Comparison of ENCODE assay signal across 25 cellular contexts in the genomic region with DNA sequence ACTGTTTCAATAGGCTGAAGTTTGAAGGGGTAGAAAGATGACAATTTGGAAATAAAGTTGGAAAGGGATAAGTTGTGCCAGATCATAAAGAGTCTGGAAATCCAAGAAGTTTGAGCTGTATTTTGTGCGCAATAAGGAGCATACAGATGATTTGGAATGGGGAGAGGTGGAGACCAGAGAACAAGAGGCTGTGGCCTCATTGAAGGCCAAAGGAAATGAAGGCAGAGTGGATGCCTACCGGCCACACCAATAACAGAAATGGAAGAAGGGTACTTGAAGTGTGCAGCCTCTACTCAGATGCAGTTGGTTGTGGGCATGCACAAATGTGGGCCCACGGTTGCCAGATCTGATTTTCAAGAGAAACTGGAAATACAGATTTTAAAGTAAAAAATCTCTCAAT. TPM values are rescaled to one million over a fixed set of nuclear protein-coding genes. Genes with fewer than 3 reads are reported as not detected.
DNase-seq lines count a peak whose midpoint lies in the region; ATAC-seq and TF ChIP-seq lines count a peak whose summit lies in the region.
"Had no signal": no experiment of that assay in that cellular context is flagged by ENCODE, and none has a peak within 500 bp of the region (broad histone marks: within the 10 kb centered on the region; RNA-seq: fewer than 3 reads in every experiment).

No MANE protein-coding gene starts in this region.

- H3K79me2 ChIP-seq in Karpas-422 (ENCODE audit: low read length) (no peaks in the 10 kb centered on the region), neural progenitor cell (ENCODE audit: low read depth) (peaks cover 32% of the 10 kb centered on the region)

- H3K36me3 Mint-ChIP-seq in CD4-positive, CD25-positive, alpha-beta regulatory T cell: no peaks in the 10 kb centered on the region
- H3K36me3 Mint-ChIP-seq in endodermal cell (ENCODE audit: low read depth) (peaks cover 19% of the 10 kb centered on the region), neural progenitor cell (peaks cover 15% of the 10 kb centered on the region)
- H3K36me3 Mint-ChIP-seq in stimulated activated effector memory CD8-positive, alpha-beta T cell treated with anti-CD3 and anti-CD28 coated beads, Interleukin-12 subunit alpha, Interleukin-12 subunit beta, amount 100 ng/mL, for 72 hours: no peaks in the 10 kb centered on the region
- H3K36me3 Mint-ChIP-seq: natural killer cell had no signal

- H3K27me3 Mint-ChIP-seq in CD4-positive, CD25-positive, alpha-beta regulatory T cell: peaks cover 10% of the 10 kb centered on the region
- peaks cover 12% of the 10 kb centered on the region for H3K27me3 Mint-ChIP-seq in endodermal cell (ENCODE audit: insufficient read depth)
- H3K27me3 Mint-ChIP-seq in neural progenitor cell (ENCODE audit: insufficient read depth, low read depth): peaks cover 6% of the 10 kb centered on the region

- 90 to 94% methylated on average over 3 of the region's 3 CpGs for WGBS in endodermal cell (ENCODE audit: insufficient coverage in 1 of 2, insufficient read length in 1 of 2), 2 experiments

- H3K4me2 ChIP-seq in Karpas-422 (ENCODE audit: low read depth, low read length, poor library complexity, severe bottlenecking) (no peak overlapping the region), neural progenitor cell (peak overlapping the region; percentile 33)

- no peak overlapping the region for H3K27ac ChIP-seq in CD4-positive, CD25-positive, alpha-beta regulatory T cell (ENCODE audit: insufficient read depth, low read length, poor library complexity, severe bottlenecking)
- no peak overlapping the region for H3K27ac ChIP-seq in Karpas-422 (ENCODE audit: low read length)
- H3K27ac ChIP-seq in endodermal cell (ENCODE audit: low read depth, low read length): no peak overlapping the region
- H3K27ac ChIP-seq in neural progenitor cell: no peak overlapping the region
- H3K27ac ChIP-seq: left lung, prostate gland, WERI-Rb-1 had no signal

- peak overlapping the region; percentile 7 to 87 (median 58) for H3K4me3 Mint-ChIP-seq in CD4-positive, CD25-positive, alpha-beta regulatory T cell
- H3K4me3 Mint-ChIP-seq in endodermal cell: peak overlapping the region; percentile 87
- H3K4me3 Mint-ChIP-seq in neural progenitor cell: peak overlapping the region; percentile 76
- no peak overlapping the region for H3K4me3 Mint-ChIP-seq in stimulated activated effector memory CD8-positive, alpha-beta T cell treated with anti-CD3 and anti-CD28 coated beads, Interleukin-12 subunit alpha, Interleukin-12 subunit beta, amount 100 ng/mL, for 72 hours
- H3K4me3 Mint-ChIP-seq: activated CD4-positive, alpha-beta T cell treated with anti-CD3 and anti-CD28 coated beads, Interleukin-2, amount 10 ng/mL, durations not matched to agents 24 days and 14 days; natural killer cell had no signal

- no peak for ATAC-seq in CD4-positive, CD25-positive, alpha-beta regulatory T cell (ENCODE audit: low read depth in 2 of 2)
- ATAC-seq in stimulated activated effector memory CD8-positive, alpha-beta T cell treated with anti-CD3 and anti-CD28 coated beads, Interleukin-12 subunit alpha, Interleukin-12 subunit beta, amount 100 ng/mL, for 72 hours: no peak
- ATAC-seq: left lung, natural killer cell had no signal

- DNase-seq in CD4-positive, CD25-positive, alpha-beta regulatory T cell: no peak
- DNase-seq in Karpas-422: peak; percentile 40
- DNase-seq in endodermal cell: no peak
- no peak for DNase-seq in neural progenitor cell (ENCODE audit: low spot score)
- no peak for DNase-seq in activated T-cell treated with anti-CD3 and anti-CD28 coated beads, Interleukin-2, amount 50 U/mL, for 48 hours
- no peak for DNase-seq in ACHN
- DNase-seq in stimulated activated effector memory CD8-positive, alpha-beta T cell treated with anti-CD3 and anti-CD28 coated beads, Interleukin-12 subunit alpha, Interleukin-12 subunit beta, amount 100 ng/mL, for 72 hours (ENCODE audit: low spot score in 2 of 2): no peak
- no peak for DNase-seq in COR-L47 (lab: John Stamatoyannopoulos, UW)
- DNase-seq: activated CD4-positive, alpha-beta T cell treated with anti-CD3 and anti-CD28 coated beads, Interleukin-2, amount 10 ng/mL, durations not matched to agents 24 days and 14 days; activated naive CD4-positive, alpha-beta T cell treated with anti-CD3 and anti-CD28 coated beads, Interleukin-2, amount 50 U/mL, for 16 hours; aorta; effector CD4-positive, alpha-beta T cell; GF-D8; hippocampal formation; Kasumi-1; left lung; natural killer cell; NCI-H1694; NCI-H526; RPMI8226; T-helper 9 cell; trophoblast cell; WERI-Rb-1 had no signal

- H2AFZ ChIP-seq in Karpas-422 (ENCODE audit: low read length) (no peak overlapping the region), neural progenitor cell (replicated peaks) (no peak overlapping the region)

- no peak overlapping the region for H3K27ac Mint-ChIP-seq in CD4-positive, CD25-positive, alpha-beta regulatory T cell
- H3K27ac Mint-ChIP-seq in endodermal cell (no peak overlapping the region), neural progenitor cell (no peak overlapping the region)
- no peak overlapping the region for H3K27ac Mint-ChIP-seq in stimulated activated effector memory CD8-positive, alpha-beta T cell treated with anti-CD3 and anti-CD28 coated beads, Interleukin-12 subunit alpha, Interleukin-12 subunit beta, amount 100 ng/mL, for 72 hours
- H3K27ac Mint-ChIP-seq: activated T-helper 1 cell treated with anti-CD3 and anti-CD28 coated beads, Interleukin-12 subunit alpha, Interleukin-12 subunit beta, Interleukin-2, Interleukin-4 antibody, amounts not matched to agents 30 ng/mL and 10 ng/mL and 1 ng/mL, durations not matched to agents 14 hours and 24 hours and 36 hours had no signal

- H3K9me3 Mint-ChIP-seq in CD4-positive, CD25-positive, alpha-beta regulatory T cell: no peaks in the 10 kb centered on the region
- no peaks in the 10 kb centered on the region for H3K9me3 Mint-ChIP-seq in endodermal cell
- H3K9me3 Mint-ChIP-seq in neural progenitor cell: no peaks in the 10 kb centered on the region
- H3K9me3 Mint-ChIP-seq in stimulated activated effector memory CD8-positive, alpha-beta T cell treated with anti-CD3 and anti-CD28 coated beads, Interleukin-12 subunit alpha, Interleukin-12 subunit beta, amount 100 ng/mL, for 72 hours: no peaks in the 10 kb centered on the region
- H3K9me3 Mint-ChIP-seq: activated CD4-positive, alpha-beta T cell treated with anti-CD3 and anti-CD28 coated beads, Interleukin-2, amount 10 ng/mL, durations not matched to agents 24 days and 14 days; activated T-helper 1 cell treated with anti-CD3 and anti-CD28 coated beads, Interleukin-12 subunit alpha, Interleukin-12 subunit beta, Interleukin-2, Interleukin-4 antibody, amounts not matched to agents 30 ng/mL and 10 ng/mL and 1 ng/mL, durations not matched to agents 14 hours and 24 hours and 36 hours; natural killer cell had no signal

- peaks cover 13% of the 10 kb centered on the region for H3F3A ChIP-seq in neural progenitor cell (ENCODE audit: low read depth)

- no peaks in the 10 kb centered on the region for H3K36me3 ChIP-seq in CD4-positive, CD25-positive, alpha-beta regulatory T cell (ENCODE audit: control insufficient read depth, insufficient read depth, low read length)
- no peaks in the 10 kb centered on the region for H3K36me3 ChIP-seq in Karpas-422 (ENCODE audit: insufficient read depth, low read length)
- H3K36me3 ChIP-seq in endodermal cell (ENCODE audit: control insufficient read depth, insufficient read depth, low read length): peaks cover 30% of the 10 kb centered on the region
- peaks cover 15% of the 10 kb centered on the region for H3K36me3 ChIP-seq in neural progenitor cell
- H3K36me3 ChIP-seq: left lung had no signal

- in situ Hi-C loops in ACHN (cut with HindIII; ENCODE audit: low pct_ligation_motif_present, low pct_unique_long_range_greater_than_20kb, low sequenced_read_pairs): no loop called here

- H3K9me2 ChIP-seq in Karpas-422 (replicated peaks; ENCODE audit: insufficient read depth, low read length): no peaks in the 10 kb centered on the region

- TF ChIP-seq CTCF in endodermal cell (conservative IDR thresholded peaks at IDR 0.05) (no peak), neural progenitor cell (IDR thresholded peaks at IDR 0.05) (no peak)

- no peaks in the 10 kb centered on the region for H3K9me3 ChIP-seq in CD4-positive, CD25-positive, alpha-beta regulatory T cell (ENCODE audit: control insufficient read depth in 2 of 2, low read length in 2 of 2)
- H3K9me3 ChIP-seq in Karpas-422 (ENCODE audit: low read length): no peaks in the 10 kb centered on the region
- H3K9me3 ChIP-seq in endodermal cell (ENCODE audit: control insufficient read depth, low read length): no peaks in the 10 kb centered on the region
- H3K9me3 ChIP-seq in neural progenitor cell (ENCODE audit: low read depth): no peaks in the 10 kb centered on the region
- H3K9me3 ChIP-seq: left lung, prostate gland had no signal

- H4K20me1 ChIP-seq in Karpas-422 (ENCODE audit: insufficient read depth, low read depth, low read length): 0 out of 2 replicates have a peak, but pooled peaks cover 3% of the 10 kb centered on the region
- peaks cover 3% of the 10 kb centered on the region for H4K20me1 ChIP-seq in neural progenitor cell (ENCODE audit: low read depth)

- no peak overlapping the region for H3K4me3 ChIP-seq in CD4-positive, CD25-positive, alpha-beta regulatory T cell (ENCODE audit: low read depth, low read length)
- H3K4me3 ChIP-seq in Karpas-422 (ENCODE audit: low read length) (no peak overlapping the region), endodermal cell (ENCODE audit: low read length) (no peak overlapping the region), neural progenitor cell (no peak overlapping the region)
- H3K4me3 ChIP-seq: left lung, prostate gland had no signal

- H3K9ac ChIP-seq in Karpas-422 (ENCODE audit: low read length) (no peak overlapping the region), endodermal cell (ENCODE audit: extremely low read depth, low read length, poor library complexity, severe bottlenecking) (no peak overlapping the region), neural progenitor cell (peak overlapping the region; percentile 3)

- peaks cover 0 to 8% (median under 1%) of the 10 kb centered on the region in 4 donors for H3K4me1 Mint-ChIP-seq in CD4-positive, CD25-positive, alpha-beta regulatory T cell
- peaks cover 10% of the 10 kb centered on the region for H3K4me1 Mint-ChIP-seq in endodermal cell
- peaks cover 23% of the 10 kb centered on the region for H3K4me1 Mint-ChIP-seq in neural progenitor cell
- no peaks in the 10 kb centered on the region for H3K4me1 Mint-ChIP-seq in stimulated activated effector memory CD8-positive, alpha-beta T cell treated with anti-CD3 and anti-CD28 coated beads, Interleukin-12 subunit alpha, Interleukin-12 subunit beta, amount 100 ng/mL, for 72 hours

- peaks cover 12% of the 10 kb centered on the region for H3K4me1 ChIP-seq in CD4-positive, CD25-positive, alpha-beta regulatory T cell (ENCODE audit: control insufficient read depth, insufficient read depth, low read length, poor library complexity, severe bottlenecking)
- H3K4me1 ChIP-seq in Karpas-422 (ENCODE audit: low read length) (peaks cover 11% of the 10 kb centered on the region), endodermal cell (ENCODE audit: control insufficient read depth, insufficient read depth, low read length) (peaks cover 2% of the 10 kb centered on the region), neural progenitor cell (peaks cover 21% of the 10 kb centered on the region)

- H3K27me3 ChIP-seq in CD4-positive, CD25-positive, alpha-beta regulatory T cell (ENCODE audit: control insufficient read depth, insufficient read depth, low read length): no peaks in the 10 kb centered on the region
- H3K27me3 ChIP-seq in Karpas-422 (ENCODE audit: low read length) (no peaks in the 10 kb centered on the region), endodermal cell (ENCODE audit: control insufficient read depth, insufficient read depth, low read length, poor library complexity, severe bottlenecking) (no peaks in the 10 kb centered on the region), neural progenitor cell (peaks cover 7% of the 10 kb centered on the region)
- H3K27me3 ChIP-seq: left lung had no signal

RNA-seq across cellular contexts. Expression of a gene that starts 2.4 kb away (rescaled TPM):
- total RNA-seq in CD4-positive, CD25-positive, alpha-beta regulatory T cell: 0.91 TPM
- polyA plus RNA-seq in CD4-positive, CD25-positive, alpha-beta regulatory T cell: under 1 TPM in 3 of 4 donors, not detected in 1; 0.10 to 0.16 (median 0.11) TPM
- total RNA-seq in Karpas-422 (2014; rRNA removed; shearing (Covaris generic); ENCODE audit: low replicate concordance): 9.4 and 9.9 TPM in 2 replicates
- 10 to 100 TPM; 20.2 to 29.6 TPM for total RNA-seq in endodermal cell
- 31.5 TPM for polyA plus RNA-seq in endodermal cell (2013, experiment 1 of 2)
- 36.8 TPM for polyA plus RNA-seq in endodermal cell (2013, experiment 2 of 2)
- 52.7 and 73.8 TPM in 2 replicates for total RNA-seq in neural progenitor cell (ENCODE audit: low replicate concordance)
